In genomic region chr11:111367411-111368284, GRCh38 we compare ENCODE assay signal across 13 cellular contexts. TPM values are rescaled to one million over a fixed set of nuclear protein-coding genes. Genes with fewer than 3 reads are reported as not detected.
DNase-seq lines count a peak whose midpoint lies in the region; ATAC-seq and TF ChIP-seq lines count a peak whose summit lies in the region.
"Had no signal": no experiment of that assay in that cellular context is flagged by ENCODE, and none has a peak within 500 bp of the region (broad histone marks: within the 10 kb centered on the region; RNA-seq: fewer than 3 reads in every experiment).

No MANE protein-coding gene starts in this region.

- H3K27me3 ChIP-seq in RWPE2 (ENCODE audit: insufficient read depth, poor library complexity, severe bottlenecking), result no peaks in the 10 kb centered on the region
- no peaks in the 10 kb centered on the region for H3K27me3 ChIP-seq in ascending aorta

- H3K36me3 ChIP-seq in RWPE2 (ENCODE audit: low read depth) (no peaks in the 10 kb centered on the region), ascending aorta (no peaks in the 10 kb centered on the region)

- peak; percentile 32 for TF ChIP-seq POLR2A in GM15510 (IDR thresholded peaks at IDR 0.05; ENCODE audit: borderline replicate concordance, extremely low read depth, insufficient read length)

- intact Hi-C loops in ascending aorta (cut with DNase I), result no loop called here

- H3K4me3 ChIP-seq in RWPE2 (ENCODE audit: severe bottlenecking) (no peak overlapping the region), ascending aorta (no peak overlapping the region)
- H3K4me3 ChIP-seq: smooth muscle cell had no signal

- H3K4me1 ChIP-seq in RWPE2 (ENCODE audit: insufficient read depth, poor library complexity, severe bottlenecking) (no peaks in the 10 kb centered on the region), ascending aorta (no peaks in the 10 kb centered on the region)

- TF ChIP-seq CTCF in RWPE2 (IDR thresholded peaks at IDR 0.05; ENCODE audit: poor library complexity, severe bottlenecking) (no peak), ascending aorta (IDR thresholded peaks at IDR 0.05) (no peak)

- no peaks in the 10 kb centered on the region for H3K9me3 ChIP-seq in RWPE2 (ENCODE audit: severe bottlenecking)
- no peaks in the 10 kb centered on the region for H3K9me3 ChIP-seq in ascending aorta

- DNase-seq in RWPE2 (ENCODE audit: low spot score), result no peak
- no peak for DNase-seq in HT-29 (ENCODE audit: low spot score)
- no peak for DNase-seq in ascending aorta (ENCODE audit: low spot score in 2 of 2)
- DNase-seq in NCI-H446 (lab: John Stamatoyannopoulos, UW), result no peak
- DNase-seq in GM03348 (ENCODE audit: low spot score), result no peak
- DNase-seq: activated naive CD8-positive, alpha-beta T cell treated with anti-CD3 and anti-CD28 coated beads, Interleukin-2, amount 10 ng/mL, durations not matched to agents 7 days and 5 days; NCI-H446 treated with DMSO at 0.1 percent for 48 hours; T-helper 9 cell had no signal

- ATAC-seq in GM19463 (IDR thresholded peaks at IDR 0.05; ENCODE audit: unreplicated experiment) (peak; percentile 44), HG03025 (IDR thresholded peaks at IDR 0.05; ENCODE audit: low FRiP score, unreplicated experiment) (peak; percentile 43), RWPE2 (ENCODE audit: low read depth) (0 out of 3 replicates have a peak, but pooled peaks have one; percentile 33)
- ATAC-seq: left lobe of liver had no signal

- H3K27ac ChIP-seq in RWPE2 (ENCODE audit: poor library complexity, severe bottlenecking) (no peak overlapping the region), ascending aorta (no peak overlapping the region)

RNA-seq across cellular contexts. Expression of gene POU2AF1, which starts 11.4 kb away (rescaled TPM):
- total RNA-seq in HT-29 (2014; rRNA removed; shearing (Covaris generic)), result 2.0 and 4.0 TPM in 2 replicates
- 0.11 TPM for total RNA-seq in ascending aorta
- total RNA-seq: smooth muscle cell had no signal
